ENCODE assay signal across 20 cellular contexts in the genomic region with DNA sequence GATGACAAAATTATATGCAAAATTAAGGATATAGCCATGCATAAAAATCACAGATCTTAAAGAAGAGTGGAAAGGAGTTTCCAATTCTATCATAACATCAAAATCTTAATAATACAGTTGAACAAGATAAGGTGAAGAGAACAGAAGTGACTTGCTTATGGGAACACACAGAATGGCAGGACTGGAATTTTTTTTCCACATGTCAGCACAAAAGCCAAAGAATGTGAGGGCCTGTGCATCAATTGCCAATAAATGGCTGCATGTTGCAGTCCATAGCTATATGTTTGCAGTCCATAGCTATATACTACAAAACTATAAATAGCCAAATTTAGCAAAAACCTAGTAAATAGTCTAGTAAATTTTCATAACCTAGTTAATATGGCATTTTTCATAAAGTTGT.
"Had no signal": no experiment of that assay in that cellular context is flagged by ENCODE, and none has a peak within 500 bp of the region (broad histone marks: within the 10 kb centered on the region; RNA-seq: fewer than 3 reads in every experiment).

No MANE protein-coding gene starts in this region.

- H3K27me3 ChIP-seq: dorsolateral prefrontal cortex, esophagus muscularis mucosa, foreskin keratinocyte, gastroesophageal sphincter, heart left ventricle had no signal

- H3K9me3 ChIP-seq: esophagus muscularis mucosa, gastroesophageal sphincter, heart left ventricle, left lung, lower lobe of right lung had no signal

- H3K27ac ChIP-seq: coronary artery, dorsolateral prefrontal cortex, esophagus muscularis mucosa, foreskin keratinocyte, gastroesophageal sphincter, heart left ventricle, left lung, lower lobe of right lung had no signal

- ATAC-seq: foreskin keratinocyte, gastroesophageal sphincter, heart left ventricle, left cardiac atrium, left ventricle myocardium superior had no signal

- H3K4me3 ChIP-seq: coronary artery, dorsolateral prefrontal cortex, esophagus muscularis mucosa, gastroesophageal sphincter, heart left ventricle, left lung, lower lobe of right lung had no signal

- DNase-seq: dermis blood vessel endothelial cell; dorsolateral prefrontal cortex; effector CD4-positive, alpha-beta T cell; effector memory CD4-positive, alpha-beta T cell; foreskin keratinocyte; heart left ventricle; hippocampal formation; left cardiac atrium; left lung; left ventricle myocardium superior; lower lobe of right lung; midbrain had no signal

- H3K27me3 Mint-ChIP-seq: memory B cell had no signal

- H3K36me3 ChIP-seq: esophagus muscularis mucosa, gastroesophageal sphincter, heart left ventricle, left lung, lower lobe of right lung had no signal

- H3K36me3 Mint-ChIP-seq: memory B cell had no signal

- H3K9me3 Mint-ChIP-seq: memory B cell had no signal

- H3K4me3 Mint-ChIP-seq: memory B cell had no signal

- FAIRE-seq: colon, endothelial cell of umbilical vein, frontal cortex, keratinocyte had no signal

- H3K27ac Mint-ChIP-seq: memory B cell had no signal
